Comparison of ENCODE assay signal across 34 cellular contexts in genomic region chr6:126373344-126373743, GRCh38.
"Had no signal": no experiment of that assay in that cellular context is flagged by ENCODE, and none has a peak within 500 bp of the region (broad histone marks: within the 10 kb centered on the region; RNA-seq: fewer than 3 reads in every experiment).

No MANE protein-coding gene starts in this region.

- H3K9me3 ChIP-seq: MG63 had no signal

- H3K4me3 ChIP-seq: MG63 had no signal

- H3K27me3 ChIP-seq: MG63 had no signal

- DNase-seq: Karpas-422, Kasumi-1, MG63, MM.1S, MV-4-11, NCI-H1048, NCI-H1092, NCI-H1092 treated with DMSO at 0.1 percent for 48 hours, NCI-H1105, NCI-H1105 treated with DMSO at 0.1 percent for 48 hours, NCI-H1417, NCI-H1417 treated with DMSO at 0.1 percent for 48 hours, NCI-H1436, NCI-H1436 treated with DMSO at 0.1 percent for 48 hours, NCI-H146, NCI-H1694, NCI-H1694 treated with DMSO at 0.1 percent for 48 hours, NCI-H187, NCI-H187 treated with DMSO at 0.1 percent for 48 hours, NCI-H1930, NCI-H2029, NCI-H2029 treated with DMSO at 0.1 percent for 48 hours, NCI-H2081, NCI-H2081 treated with DMSO at 0.1 percent for 48 hours, NCI-H2107, NCI-H2171, NCI-H2171 treated with DMSO at 0.1 percent for 48 hours, NCI-H2227 treated with DMSO at 0.1 percent for 48 hours, NCI-H226, NCI-H345, NCI-H446, NCI-H446 treated with DMSO at 0.1 percent for 48 hours, NCI-H510A, NCI-H510A treated with DMSO at 0.1 percent for 48 hours had no signal

- H3K36me3 ChIP-seq: MG63 had no signal
